In genomic region chr5:123037104-123037418, GRCh38 we compare ENCODE assay signal across 1 cellular context.
TF ChIP-seq lines count a peak whose summit lies in the region.

No MANE protein-coding gene starts in this region.

TF ChIP-seq in IMR-90, 13 proteins besides CTCF, POLR2A, EP300 and RAD21 (continued from another document):
- no peak for TF ChIP-seq ELK1 (IDR thresholded peaks at IDR 0.05; ENCODE audit: borderline replicate concordance, low read depth, low read length)
- TF ChIP-seq USF2 (IDR thresholded peaks at IDR 0.05; ENCODE audit: low read depth, low read length): no peak
- TF ChIP-seq NFE2L2 (IDR thresholded peaks at IDR 0.05; ENCODE audit: low read depth, low read length): no peak
- no peak for TF ChIP-seq CHD1 (IDR thresholded peaks at IDR 0.05; ENCODE audit: low read depth, low read length)
